ENCODE assay signal across 9 cellular contexts in genomic region chr3:52313774-52314188, GRCh38. TPM values are rescaled to one million over a fixed set of nuclear protein-coding genes. Genes with fewer than 3 reads are reported as not detected.
DNase-seq lines count a peak whose midpoint lies in the region; ATAC-seq and TF ChIP-seq lines count a peak whose summit lies in the region.
"Had no signal": no experiment of that assay in that cellular context is flagged by ENCODE, and none has a peak within 500 bp of the region (broad histone marks: within the 10 kb centered on the region; RNA-seq: fewer than 3 reads in every experiment).

No MANE protein-coding gene starts in this region.

- ATAC-seq in GM19324 (IDR thresholded peaks at IDR 0.05; ENCODE audit: low FRiP score, unreplicated experiment) (peak; percentile 59), HG03159 (IDR thresholded peaks at IDR 0.05; ENCODE audit: unreplicated experiment) (peak; percentile 91)

- peaks cover 55% of the 10 kb centered on the region for H3K4me1 Mint-ChIP-seq in activated naive CD8-positive, alpha-beta T cell treated with anti-CD3 and anti-CD28 coated beads for 36 hours
- peaks cover 19% of the 10 kb centered on the region for H3K4me1 Mint-ChIP-seq in HFFc6 (ENCODE audit: low read depth)

- H3K9ac ChIP-seq in BLaER1 (peak overlapping the region; percentile 73), mesendoderm (ENCODE audit: low read length) (no peak overlapping the region)

- no peak overlapping the region for H4K8ac ChIP-seq in mesendoderm (ENCODE audit: low read depth, low read length)

- H3K9me3 ChIP-seq in BLaER1: no peaks in the 10 kb centered on the region

- H3K36me3 Mint-ChIP-seq in activated naive CD8-positive, alpha-beta T cell treated with anti-CD3 and anti-CD28 coated beads for 36 hours: peaks cover 3% of the 10 kb centered on the region
- H3K36me3 Mint-ChIP-seq in HFFc6 (ENCODE audit: low read depth): 0 out of 2 replicates have a peak, but pooled peaks cover 3% of the 10 kb centered on the region

- DNase-seq in activated naive CD8-positive, alpha-beta T cell treated with anti-CD3 and anti-CD28 coated beads for 36 hours: peak; percentile 27
- DNase-seq in mesendoderm: no peak
- DNase-seq in HFFc6: no peak
- no peak for DNase-seq in HuH-7 (ENCODE audit: low spot score)
- DNase-seq in lower leg skin (ENCODE audit: low spot score in 2 of 2): no peak
- DNase-seq: activated naive CD8-positive, alpha-beta T cell treated with anti-CD3 and anti-CD28 coated beads, Interleukin-2, amount 10 ng/mL, durations not matched to agents 7 days and 5 days had no signal

- H3K36me3 ChIP-seq in BLaER1: peaks cover 15% of the 10 kb centered on the region; the same call in 1 of the 2 replicates
- H3K36me3 ChIP-seq in mesendoderm (ENCODE audit: control insufficient read depth, insufficient read depth, low read length): no peaks in the 10 kb centered on the region

- H2BK120ac ChIP-seq in mesendoderm (ENCODE audit: low read depth, low read length): no peak overlapping the region

- peak overlapping the region; percentile 24 for H3K23ac ChIP-seq in mesendoderm (ENCODE audit: low read length)

- TF ChIP-seq POLR2A in lower leg skin (IDR thresholded peaks at IDR 0.05): no peak

- H3K4me3 ChIP-seq in BLaER1: peak overlapping the region; percentile 41
- no peak overlapping the region for H3K4me3 ChIP-seq in mesendoderm (ENCODE audit: low read length)
- no peak overlapping the region for H3K4me3 ChIP-seq in lower leg skin (ENCODE audit: low read depth, poor library complexity, severe bottlenecking)

- WGBS in mesendoderm (ENCODE audit: extremely low coverage, insufficient coverage, low lambda C conversion rate): no CpG with 5 or more reads among the region's 4 CpGs
- 56 to 57% methylated on average over 4 of the region's 4 CpGs for WGBS in lower leg skin, 2 donors

- intact Hi-C loops in lower leg skin (cut with DNase I; ENCODE audit: low total_unique reads): no loop called here

- no peak overlapping the region for H3K27ac Mint-ChIP-seq in activated naive CD8-positive, alpha-beta T cell treated with anti-CD3 and anti-CD28 coated beads for 36 hours
- no peak overlapping the region; the same call in 1 of the 2 replicates for H3K27ac Mint-ChIP-seq in HFFc6

- no peak overlapping the region for H4K5ac ChIP-seq in mesendoderm (ENCODE audit: low read length)

- no peaks in the 10 kb centered on the region for H3K27me3 Mint-ChIP-seq in activated naive CD8-positive, alpha-beta T cell treated with anti-CD3 and anti-CD28 coated beads for 36 hours
- peaks cover 3% of the 10 kb centered on the region; the same call in 1 of the 2 replicates for H3K27me3 Mint-ChIP-seq in HFFc6 (ENCODE audit: insufficient read depth)
- H3K27me3 Mint-ChIP-seq: activated naive CD8-positive, alpha-beta T cell treated with anti-CD3 and anti-CD28 coated beads, Interleukin-2, amount 10 ng/mL, durations not matched to agents 7 days and 5 days had no signal

- peak overlapping the region; percentile 91 for H3K27ac ChIP-seq in BLaER1
- H3K27ac ChIP-seq in mesendoderm (ENCODE audit: low read depth, low read length): no peak overlapping the region

- no peak overlapping the region for H3K56ac ChIP-seq in mesendoderm (ENCODE audit: low read length)

- H2AK5ac ChIP-seq in mesendoderm (ENCODE audit: low read length): no peak overlapping the region

- no peaks in the 10 kb centered on the region for H3K9me3 Mint-ChIP-seq in activated naive CD8-positive, alpha-beta T cell treated with anti-CD3 and anti-CD28 coated beads for 36 hours
- no peaks in the 10 kb centered on the region for H3K9me3 Mint-ChIP-seq in HFFc6
- H3K9me3 Mint-ChIP-seq: activated naive CD8-positive, alpha-beta T cell treated with anti-CD3 and anti-CD28 coated beads, Interleukin-2, amount 10 ng/mL, durations not matched to agents 7 days and 5 days had no signal

- TF ChIP-seq CTCF in HFFc6 (IDR thresholded peaks at IDR 0.05) (no peak), lower leg skin (IDR thresholded peaks at IDR 0.05) (no peak)

- no peaks in the 10 kb centered on the region for H3K79me1 ChIP-seq in mesendoderm (ENCODE audit: low read length)

- H3K4me2 ChIP-seq in BLaER1 (peak overlapping the region; percentile 79), mesendoderm (ENCODE audit: low read length) (no peak overlapping the region)

- no peak overlapping the region for H3K18ac ChIP-seq in mesendoderm (ENCODE audit: low read length)

- no peak overlapping the region for H3K4ac ChIP-seq in mesendoderm (ENCODE audit: low read depth, low read length)

- H3K27me3 ChIP-seq in BLaER1: no peaks in the 10 kb centered on the region
- no peaks in the 10 kb centered on the region for H3K27me3 ChIP-seq in mesendoderm (ENCODE audit: insufficient read depth, low read length, poor library complexity)

- H3K79me2 ChIP-seq in mesendoderm (ENCODE audit: control insufficient read depth, insufficient read depth, low read length): no peaks in the 10 kb centered on the region

- no peak overlapping the region for H2BK5ac ChIP-seq in mesendoderm (ENCODE audit: low read length)

- H3K4me1 ChIP-seq in BLaER1 (peaks cover 76% of the 10 kb centered on the region), mesendoderm (ENCODE audit: control insufficient read depth, low read depth, low read length) (peaks cover 1% of the 10 kb centered on the region)

- no peak overlapping the region for H3K4me3 Mint-ChIP-seq in activated naive CD8-positive, alpha-beta T cell treated with anti-CD3 and anti-CD28 coated beads for 36 hours
- H3K4me3 Mint-ChIP-seq in HFFc6: no peak overlapping the region
- H3K4me3 Mint-ChIP-seq: activated naive CD8-positive, alpha-beta T cell treated with anti-CD3 and anti-CD28 coated beads, Interleukin-2, amount 10 ng/mL, durations not matched to agents 7 days and 5 days had no signal

- no peak overlapping the region for H2BK15ac ChIP-seq in mesendoderm (replicated peaks; ENCODE audit: low read depth)

- peaks cover 8% of the 10 kb centered on the region; the same call in 1 of the 2 replicates for H4K20me1 ChIP-seq in BLaER1

RNA-seq across cellular contexts. Expression of gene DNAH1, which starts 2.3 kb away (rescaled TPM):
- total RNA-seq in activated naive CD8-positive, alpha-beta T cell treated with anti-CD3 and anti-CD28 coated beads for 36 hours: 1 to 10 TPM; 2.6 to 3.7 TPM
- 0.04 TPM for polyA plus RNA-seq in mesendoderm (2013, experiment 1 of 2)
- polyA plus RNA-seq in mesendoderm (2013, experiment 2 of 2): 0.15 TPM
- 1 to 10 TPM; 1.4 to 2.1 (median 1.8) TPM for total RNA-seq in HFFc6 (2021; fragmentation: NEBNext Ultra II Directional; extraction: Animal tissue kit (Norgen Biotek cat#: 25700))
- total RNA-seq in lower leg skin: 1 to 10 TPM; 2.0 to 5.9 (median 5.0) TPM

RNA-seq across cellular contexts. Expression of gene GLYCTK, which starts 26.2 kb away (rescaled TPM):
- 10 to 100 TPM; 16.1 to 17.2 TPM for total RNA-seq in activated naive CD8-positive, alpha-beta T cell treated with anti-CD3 and anti-CD28 coated beads for 36 hours
- 3.5 TPM for polyA plus RNA-seq in mesendoderm (2013, experiment 1 of 2)
- polyA plus RNA-seq in mesendoderm (2013, experiment 2 of 2): 3.3 TPM
- total RNA-seq in HFFc6 (2021; fragmentation: NEBNext Ultra II Directional; extraction: Animal tissue kit (Norgen Biotek cat#: 25700)): 1 to 10 TPM; 7.0 to 9.9 (median 8.7) TPM
- 1 to 10 TPM; 1.6 to 5.7 (median 3.5) TPM for total RNA-seq in lower leg skin

RNA-seq across cellular contexts. Expression of gene WDR82, which starts 35.3 kb away (rescaled TPM):
- 100 to 1,000 TPM; 121 to 123 TPM for total RNA-seq in activated naive CD8-positive, alpha-beta T cell treated with anti-CD3 and anti-CD28 coated beads for 36 hours
- 39.2 TPM for polyA plus RNA-seq in mesendoderm (2013, experiment 1 of 2)
- 38.6 TPM for polyA plus RNA-seq in mesendoderm (2013, experiment 2 of 2)
- 10 to 100 TPM; 55.2 to 62.0 (median 58.6) TPM for total RNA-seq in HFFc6 (2021; fragmentation: NEBNext Ultra II Directional; extraction: Animal tissue kit (Norgen Biotek cat#: 25700))
- total RNA-seq in lower leg skin: 10 to 100 TPM; 49.5 to 60.3 (median 56.3) TPM
